1 cellular context compared by ENCODE assay signal in the genomic region with DNA sequence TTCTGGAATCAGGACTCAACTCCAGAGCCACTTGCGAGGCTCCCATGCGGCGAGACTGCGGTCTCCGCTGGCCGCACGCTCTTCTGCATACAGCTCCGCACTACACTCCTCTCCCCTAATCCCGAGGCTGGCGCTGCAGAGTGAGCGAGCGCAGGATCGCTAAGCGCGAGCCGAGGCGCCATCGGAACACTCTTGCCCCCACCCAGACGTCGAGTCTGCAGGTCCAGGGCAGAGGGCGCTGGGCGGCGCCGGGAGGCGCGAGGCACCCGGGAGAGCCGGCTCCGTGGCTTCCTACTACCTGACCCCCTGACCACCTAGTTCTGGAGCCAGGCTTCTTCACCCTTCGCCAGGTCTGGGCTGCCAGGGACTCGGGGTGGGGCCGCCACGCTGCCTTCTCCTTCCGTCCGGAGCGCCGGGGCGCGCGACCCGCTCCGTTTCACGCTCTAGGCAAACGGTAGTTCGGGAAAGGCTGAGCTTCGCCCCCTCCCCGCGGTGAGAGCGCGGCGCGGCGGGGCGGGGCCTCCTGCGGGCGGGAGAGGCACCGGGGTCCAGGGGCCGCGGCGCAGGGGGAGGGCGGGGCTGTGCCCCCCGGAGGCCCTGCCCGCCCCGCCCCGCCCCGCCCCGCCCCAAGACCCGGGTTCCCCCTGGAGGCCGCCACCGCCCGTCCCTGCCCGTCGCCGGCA.
TF ChIP-seq lines count a peak whose summit lies in the region.

No MANE protein-coding gene starts in this region.

TF ChIP-seq in H1, 55 proteins besides CTCF, POLR2A, EP300 and RAD21:
- TF ChIP-seq KDM4A (IDR thresholded peaks at IDR 0.05; ENCODE audit: low read depth, low read length, severe bottlenecking) (peak; percentile 93), GTF2F1 (IDR thresholded peaks at IDR 0.05; ENCODE audit: borderline replicate concordance, low read depth, low read length) (no peak), RBBP5 (IDR thresholded peaks at IDR 0.05; ENCODE audit: borderline replicate concordance, low read depth, low read length) (peak; percentile 67; the same call in 1 of the 2 replicates), YY1 (IDR thresholded peaks at IDR 0.05; ENCODE audit: low read depth, low read length) (peak; percentile 53; the same call in 1 of the 2 replicates), HDAC6 (IDR thresholded peaks at IDR 0.05; ENCODE audit: low read depth, low read length) (no peak), FOSL1 (IDR thresholded peaks at IDR 0.05; ENCODE audit: insufficient read depth, low read depth, low read length) (no peak), NRF1 (IDR thresholded peaks at IDR 0.05; ENCODE audit: low read depth, low read length) (no peak), TAF7 (optimal IDR thresholded peaks at IDR 0.05; ENCODE audit: borderline replicate concordance, low read depth, low read length) (no peak), SIRT6 (IDR thresholded peaks at IDR 0.05; ENCODE audit: low read length) (no peak), JUN (IDR thresholded peaks at IDR 0.05; ENCODE audit: low read depth, low read length) (no peak), EZH2 (IDR thresholded peaks at IDR 0.05; ENCODE audit: low read depth, low read length, severe bottlenecking) (no peak), CEBPB (IDR thresholded peaks at IDR 0.05; ENCODE audit: low read depth, low read length) (no peak), GABPA (IDR thresholded peaks at IDR 0.05; ENCODE audit: borderline replicate concordance, insufficient read depth, low read length) (no peak), EGR1 (IDR thresholded peaks at IDR 0.05; ENCODE audit: borderline replicate concordance, low read depth, low read length) (no peak), TCF12 (IDR thresholded peaks at IDR 0.05; ENCODE audit: low read depth, low read length) (no peak), TAF1 (IDR thresholded peaks at IDR 0.05; ENCODE audit: low read depth, low read length) (peak; percentile 52), SUZ12 (IDR thresholded peaks at IDR 0.05; ENCODE audit: low read length) (no peak), BCL11A (IDR thresholded peaks at IDR 0.05; ENCODE audit: low read depth in 2 of 2, low read length in 2 of 2) (no peak), SIN3A (conservative IDR thresholded peaks at IDR 0.05 in 1 of 2, IDR thresholded peaks at IDR 0.05 in 1 of 2; ENCODE audit: low read depth in 1 of 2, low read length in 2 of 2) (peak in 1 of 2 experiments; percentile 75; a peak in 2 of 4 replicates), BACH1 (IDR thresholded peaks at IDR 0.05; ENCODE audit: low read length) (peak; percentile 22; the same call in 1 of the 2 replicates), KDM5A (IDR thresholded peaks at IDR 0.05; ENCODE audit: low read length) (no peak), RFX5 (IDR thresholded peaks at IDR 0.05; ENCODE audit: borderline replicate concordance, low read depth, low read length) (no peak), SP1 (IDR thresholded peaks at IDR 0.05; ENCODE audit: low read depth, low read length) (no peak), CBX5 (IDR thresholded peaks at IDR 0.05; ENCODE audit: low read depth, low read length) (no peak), KDM1A (IDR thresholded peaks at IDR 0.05; ENCODE audit: borderline replicate concordance, low read length) (no peak), PHF8 (conservative IDR thresholded peaks at IDR 0.05; ENCODE audit: low read depth, low read length) (peak; percentile 48; the same call in 1 of the 2 replicates), SRF (IDR thresholded peaks at IDR 0.05; ENCODE audit: low read depth, low read length) (no peak), SIX5 (IDR thresholded peaks at IDR 0.05; ENCODE audit: low read depth, low read length) (no peak), HDAC2 (IDR thresholded peaks at IDR 0.05; ENCODE audit: borderline replicate concordance in 1 of 2, low read depth in 2 of 2, low read length in 2 of 2) (0 out of 4 replicates have a peak, but pooled peaks of 1 of the 2 experiments have one; percentile 23), MAFK (IDR thresholded peaks at IDR 0.05; ENCODE audit: low read depth, low read length) (no peak), ASH2L (IDR thresholded peaks at IDR 0.05; ENCODE audit: low read length) (peak; percentile 71), CTBP2 (IDR thresholded peaks at IDR 0.05; ENCODE audit: borderline replicate concordance, insufficient read depth, insufficient read length, low read length) (no peak), ZNF274 (IDR thresholded peaks at IDR 0.05; ENCODE audit: borderline replicate concordance, extremely low read depth, low read length) (no peak), CBX8 (IDR thresholded peaks at IDR 0.05; ENCODE audit: borderline replicate concordance, low read depth, low read length) (no peak)
- TF ChIP-seq, protein P1, sequence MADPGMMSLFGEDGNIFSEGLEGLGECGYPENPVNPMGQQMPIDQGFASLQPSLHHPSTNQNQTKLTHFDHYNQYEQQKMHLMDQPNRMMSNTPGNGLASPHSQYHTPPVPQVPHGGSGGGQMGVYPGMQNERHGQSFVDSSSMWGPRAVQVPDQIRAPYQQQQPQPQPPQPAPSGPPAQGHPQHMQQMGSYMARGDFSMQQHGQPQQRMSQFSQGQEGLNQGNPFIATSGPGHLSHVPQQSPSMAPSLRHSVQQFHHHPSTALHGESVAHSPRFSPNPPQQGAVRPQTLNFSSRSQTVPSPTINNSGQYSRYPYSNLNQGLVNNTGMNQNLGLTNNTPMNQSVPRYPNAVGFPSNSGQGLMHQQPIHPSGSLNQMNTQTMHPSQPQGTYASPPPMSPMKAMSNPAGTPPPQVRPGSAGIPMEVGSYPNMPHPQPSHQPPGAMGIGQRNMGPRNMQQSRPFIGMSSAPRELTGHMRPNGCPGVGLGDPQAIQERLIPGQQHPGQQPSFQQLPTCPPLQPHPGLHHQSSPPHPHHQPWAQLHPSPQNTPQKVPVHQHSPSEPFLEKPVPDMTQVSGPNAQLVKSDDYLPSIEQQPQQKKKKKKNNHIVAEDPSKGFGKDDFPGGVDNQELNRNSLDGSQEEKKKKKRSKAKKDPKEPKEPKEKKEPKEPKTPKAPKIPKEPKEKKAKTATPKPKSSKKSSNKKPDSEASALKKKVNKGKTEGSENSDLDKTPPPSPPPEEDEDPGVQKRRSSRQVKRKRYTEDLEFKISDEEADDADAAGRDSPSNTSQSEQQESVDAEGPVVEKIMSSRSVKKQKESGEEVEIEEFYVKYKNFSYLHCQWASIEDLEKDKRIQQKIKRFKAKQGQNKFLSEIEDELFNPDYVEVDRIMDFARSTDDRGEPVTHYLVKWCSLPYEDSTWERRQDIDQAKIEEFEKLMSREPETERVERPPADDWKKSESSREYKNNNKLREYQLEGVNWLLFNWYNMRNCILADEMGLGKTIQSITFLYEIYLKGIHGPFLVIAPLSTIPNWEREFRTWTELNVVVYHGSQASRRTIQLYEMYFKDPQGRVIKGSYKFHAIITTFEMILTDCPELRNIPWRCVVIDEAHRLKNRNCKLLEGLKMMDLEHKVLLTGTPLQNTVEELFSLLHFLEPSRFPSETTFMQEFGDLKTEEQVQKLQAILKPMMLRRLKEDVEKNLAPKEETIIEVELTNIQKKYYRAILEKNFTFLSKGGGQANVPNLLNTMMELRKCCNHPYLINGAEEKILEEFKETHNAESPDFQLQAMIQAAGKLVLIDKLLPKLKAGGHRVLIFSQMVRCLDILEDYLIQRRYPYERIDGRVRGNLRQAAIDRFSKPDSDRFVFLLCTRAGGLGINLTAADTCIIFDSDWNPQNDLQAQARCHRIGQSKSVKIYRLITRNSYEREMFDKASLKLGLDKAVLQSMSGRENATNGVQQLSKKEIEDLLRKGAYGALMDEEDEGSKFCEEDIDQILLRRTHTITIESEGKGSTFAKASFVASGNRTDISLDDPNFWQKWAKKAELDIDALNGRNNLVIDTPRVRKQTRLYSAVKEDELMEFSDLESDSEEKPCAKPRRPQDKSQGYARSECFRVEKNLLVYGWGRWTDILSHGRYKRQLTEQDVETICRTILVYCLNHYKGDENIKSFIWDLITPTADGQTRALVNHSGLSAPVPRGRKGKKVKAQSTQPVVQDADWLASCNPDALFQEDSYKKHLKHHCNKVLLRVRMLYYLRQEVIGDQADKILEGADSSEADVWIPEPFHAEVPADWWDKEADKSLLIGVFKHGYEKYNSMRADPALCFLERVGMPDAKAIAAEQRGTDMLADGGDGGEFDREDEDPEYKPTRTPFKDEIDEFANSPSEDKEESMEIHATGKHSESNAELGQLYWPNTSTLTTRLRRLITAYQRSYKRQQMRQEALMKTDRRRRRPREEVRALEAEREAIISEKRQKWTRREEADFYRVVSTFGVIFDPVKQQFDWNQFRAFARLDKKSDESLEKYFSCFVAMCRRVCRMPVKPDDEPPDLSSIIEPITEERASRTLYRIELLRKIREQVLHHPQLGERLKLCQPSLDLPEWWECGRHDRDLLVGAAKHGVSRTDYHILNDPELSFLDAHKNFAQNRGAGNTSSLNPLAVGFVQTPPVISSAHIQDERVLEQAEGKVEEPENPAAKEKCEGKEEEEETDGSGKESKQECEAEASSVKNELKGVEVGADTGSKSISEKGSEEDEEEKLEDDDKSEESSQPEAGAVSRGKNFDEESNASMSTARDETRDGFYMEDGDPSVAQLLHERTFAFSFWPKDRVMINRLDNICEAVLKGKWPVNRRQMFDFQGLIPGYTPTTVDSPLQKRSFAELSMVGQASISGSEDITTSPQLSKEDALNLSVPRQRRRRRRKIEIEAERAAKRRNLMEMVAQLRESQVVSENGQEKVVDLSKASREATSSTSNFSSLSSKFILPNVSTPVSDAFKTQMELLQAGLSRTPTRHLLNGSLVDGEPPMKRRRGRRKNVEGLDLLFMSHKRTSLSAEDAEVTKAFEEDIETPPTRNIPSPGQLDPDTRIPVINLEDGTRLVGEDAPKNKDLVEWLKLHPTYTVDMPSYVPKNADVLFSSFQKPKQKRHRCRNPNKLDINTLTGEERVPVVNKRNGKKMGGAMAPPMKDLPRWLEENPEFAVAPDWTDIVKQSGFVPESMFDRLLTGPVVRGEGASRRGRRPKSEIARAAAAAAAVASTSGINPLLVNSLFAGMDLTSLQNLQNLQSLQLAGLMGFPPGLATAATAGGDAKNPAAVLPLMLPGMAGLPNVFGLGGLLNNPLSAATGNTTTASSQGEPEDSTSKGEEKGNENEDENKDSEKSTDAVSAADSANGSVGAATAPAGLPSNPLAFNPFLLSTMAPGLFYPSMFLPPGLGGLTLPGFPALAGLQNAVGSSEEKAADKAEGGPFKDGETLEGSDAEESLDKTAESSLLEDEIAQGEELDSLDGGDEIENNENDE (IDR thresholded peaks at IDR 0.05; ENCODE audit: insufficient replicate concordance, low read length) = no peak
- TF ChIP-seq, protein P2, sequence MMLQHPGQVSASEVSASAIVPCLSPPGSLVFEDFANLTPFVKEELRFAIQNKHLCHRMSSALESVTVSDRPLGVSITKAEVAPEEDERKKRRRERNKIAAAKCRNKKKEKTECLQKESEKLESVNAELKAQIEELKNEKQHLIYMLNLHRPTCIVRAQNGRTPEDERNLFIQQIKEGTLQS (IDR thresholded peaks at IDR 0.05; ENCODE audit: insufficient read depth, low read depth, low read length) = no peak
- TF ChIP-seq, protein P3, sequence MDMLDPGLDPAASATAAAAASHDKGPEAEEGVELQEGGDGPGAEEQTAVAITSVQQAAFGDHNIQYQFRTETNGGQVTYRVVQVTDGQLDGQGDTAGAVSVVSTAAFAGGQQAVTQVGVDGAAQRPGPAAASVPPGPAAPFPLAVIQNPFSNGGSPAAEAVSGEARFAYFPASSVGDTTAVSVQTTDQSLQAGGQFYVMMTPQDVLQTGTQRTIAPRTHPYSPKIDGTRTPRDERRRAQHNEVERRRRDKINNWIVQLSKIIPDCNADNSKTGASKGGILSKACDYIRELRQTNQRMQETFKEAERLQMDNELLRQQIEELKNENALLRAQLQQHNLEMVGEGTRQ (IDR thresholded peaks at IDR 0.05; ENCODE audit: low read length) = no peak
- TF ChIP-seq, protein P4, sequence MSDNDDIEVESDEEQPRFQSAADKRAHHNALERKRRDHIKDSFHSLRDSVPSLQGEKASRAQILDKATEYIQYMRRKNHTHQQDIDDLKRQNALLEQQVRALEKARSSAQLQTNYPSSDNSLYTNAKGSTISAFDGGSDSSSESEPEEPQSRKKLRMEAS (IDR thresholded peaks at IDR 0.05) = peak; percentile 37; the same call in 1 of the 2 replicates
- TF ChIP-seq, protein P5, sequence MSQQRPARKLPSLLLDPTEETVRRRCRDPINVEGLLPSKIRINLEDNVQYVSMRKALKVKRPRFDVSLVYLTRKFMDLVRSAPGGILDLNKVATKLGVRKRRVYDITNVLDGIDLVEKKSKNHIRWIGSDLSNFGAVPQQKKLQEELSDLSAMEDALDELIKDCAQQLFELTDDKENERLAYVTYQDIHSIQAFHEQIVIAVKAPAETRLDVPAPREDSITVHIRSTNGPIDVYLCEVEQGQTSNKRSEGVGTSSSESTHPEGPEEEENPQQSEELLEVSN (IDR thresholded peaks at IDR 0.05) = no peak; the same call in 1 of the 2 replicates
